ENCODE assay signal across 8 cellular contexts in genomic region chr13:20773194-20774080, GRCh38. TPM values are rescaled to one million over a fixed set of nuclear protein-coding genes. Genes with fewer than 3 reads are reported as not detected.
DNase-seq lines count a peak whose midpoint lies in the region; ATAC-seq and TF ChIP-seq lines count a peak whose summit lies in the region.

Gene EEF1AKMT1 (minus strand): TSS chr13:20773961. CDS start chr13:20757598, 16,363 bp downstream.

- peak within 1 kb of the TSS; percentile 88 to 95 (median 92) for H3K27ac ChIP-seq in esophagus muscularis mucosa (replicated peaks in 1 of 4)
- peak within 1 kb of the TSS; percentile 91 for H3K27ac ChIP-seq in muscle layer of duodenum (ENCODE audit: low read length)

- peak in 2 of 3 experiments; percentile 3 to 19 for TF ChIP-seq CTCF in esophagus muscularis mucosa (IDR thresholded peaks at IDR 0.05)

- H3K27me3 ChIP-seq in esophagus muscularis mucosa (no peaks in the 10 kb centered on the region), muscle layer of duodenum (ENCODE audit: low read depth, low read length) (no peaks in the 10 kb centered on the region)

- TF ChIP-seq POLR2A in esophagus muscularis mucosa (IDR thresholded peaks at IDR 0.05; ENCODE audit: low read depth), result peak; percentile 78

- H3K4me3 ChIP-seq in esophagus muscularis mucosa, result peak within 1 kb of the TSS; percentile 61 to 81 (median 68)
- peak within 1 kb of the TSS; percentile 76 to 78 for H3K4me3 ChIP-seq in muscle layer of duodenum (ENCODE audit: low read depth in 1 of 2, low read length in 2 of 2)

- H3K9me3 ChIP-seq in esophagus muscularis mucosa (no peaks in the 10 kb centered on the region), muscle layer of duodenum (ENCODE audit: control insufficient read depth in 1 of 2, low read length in 2 of 2) (peaks cover 0 to 7% of the 10 kb centered on the region in 2 donors)

- intact Hi-C loops in esophagus muscularis mucosa (cut with DNase I), result loop anchor here (2.0 to 5.0 kb wide), 3 partner anchors 39 to 61 kb away; no protein-coding TSS in a partner anchor

- H3K36me3 ChIP-seq in esophagus muscularis mucosa (peaks cover 0 to 19% (median 0%) of the 10 kb centered on the region in 4 donors), muscle layer of duodenum (ENCODE audit: control insufficient read depth in 1 of 2, insufficient read depth in 2 of 2, low read length in 2 of 2) (no peaks in the 10 kb centered on the region)

- DNase-seq in DMS53 treated with DMSO at 0.1 percent for 48 hours (lab: John Stamatoyannopoulos, UW; ENCODE audit: unreplicated experiment), result peak; percentile 82
- peak; percentile 90 for DNase-seq in KG1 (lab: John Stamatoyannopoulos, UW)
- peak; percentile 97 to 98 for DNase-seq in activated T-cell treated with anti-CD3 and anti-CD28 coated beads, Interleukin-2, amount 50 U/mL, for 48 hours
- DNase-seq in esophagus muscularis mucosa (ENCODE audit: extremely low spot score), result peak; percentile 95
- peak; percentile 93 for DNase-seq in stimulated activated CD8-positive, alpha-beta memory T cell treated with anti-CD3 and anti-CD28 coated beads, Interleukin-7, amount 100 ng/mL, for 24 hours (ENCODE audit: low read depth)

- peak; percentile 3 for TF ChIP-seq EP300 in esophagus muscularis mucosa (IDR thresholded peaks at IDR 0.05)

- 0% methylated on average over 37 of the region's 72 CpGs for WGBS in esophagus muscularis mucosa

- H3K4me1 ChIP-seq in esophagus muscularis mucosa, result peaks cover 8 to 15% (median 14%) of the 10 kb centered on the region in 4 donors
- H3K4me1 ChIP-seq in muscle layer of duodenum (ENCODE audit: control insufficient read depth in 1 of 2, insufficient read depth in 2 of 2, low read length in 2 of 2), result peaks cover 5% of the 10 kb centered on the region in 2 donors

- peak; percentile 81 for ATAC-seq in GM21723 (IDR thresholded peaks at IDR 0.05; ENCODE audit: unreplicated experiment)

TF ChIP-seq in PFSK-1, 5 proteins besides CTCF, POLR2A, EP300 and RAD21:
- TF ChIP-seq TAF1 (IDR thresholded peaks at IDR 0.05; ENCODE audit: borderline replicate concordance, insufficient read depth, low read length), result no peak
- TF ChIP-seq FOXP2 (optimal IDR thresholded peaks at IDR 0.05; ENCODE audit: borderline replicate concordance, extremely low read depth, extremely low read length, insufficient read depth), result peak; percentile 75
- no peak for TF ChIP-seq REST (IDR thresholded peaks at IDR 0.05; ENCODE audit: insufficient read depth in 1 of 2, low read depth in 2 of 2, low read length in 2 of 2)
- no peak; the same call in 1 of the 2 replicates for TF ChIP-seq SIN3A (IDR thresholded peaks at IDR 0.05; ENCODE audit: borderline replicate concordance, insufficient read depth, low read length)
- TF ChIP-seq POLR2AphosphoS5 (IDR thresholded peaks at IDR 0.05; ENCODE audit: low read depth, low read length), result peak; percentile 70
TF ChIP-seq in PFSK-1: peak in this region for 2.

RNA-seq across cellular contexts. Expression of gene EEF1AKMT1, which starts in this region (rescaled TPM):
- 3.0 TPM for polyA plus RNA-seq in PFSK-1 (2012; ENCODE audit: insufficient read length, low read depth)
- total RNA-seq in esophagus muscularis mucosa, result 10 to 100 TPM; 13.1 to 18.7 (median 14.8) TPM

Comparison
In these comparisons a context has a peak if more than half of its experiments do, and no peak if none do; other contexts are left out.
1. Peak in every context shown above with its lines: DNase-seq, ATAC-seq, H3K4me3 ChIP-seq and H3K27ac ChIP-seq.